8 cellular contexts compared by ENCODE assay signal in genomic region chrX:1841746-1842145, GRCh38.
"Had no signal": no experiment of that assay in that cellular context is flagged by ENCODE, and none has a peak within 500 bp of the region (broad histone marks: within the 10 kb centered on the region; RNA-seq: fewer than 3 reads in every experiment).

No MANE protein-coding gene starts in this region.

- ATAC-seq: GM23338, HCT116 had no signal

- DNase-seq: GM23248, GOT3, H7, H9, HCEC 1CT, HFFc6 had no signal
